In the genomic region with DNA sequence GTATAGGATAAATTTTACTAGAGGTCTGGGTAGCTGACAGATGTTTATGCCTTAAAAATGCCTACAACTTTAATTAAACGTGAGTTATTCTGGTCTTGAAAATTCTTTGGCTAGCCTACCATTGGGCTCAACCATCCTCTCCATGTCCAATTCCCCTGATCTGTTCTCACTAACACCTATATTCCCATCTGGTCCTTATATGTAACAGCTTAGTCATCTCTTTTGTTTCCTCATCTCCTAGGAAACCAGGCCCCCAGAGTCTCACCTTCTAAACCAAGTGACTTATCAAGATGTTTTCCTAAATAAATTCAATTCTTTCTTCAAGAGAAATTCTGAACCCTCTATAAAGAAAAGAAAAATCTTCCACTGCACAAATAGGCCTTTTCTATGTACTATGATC, we compare ENCODE assay signal across 15 cellular contexts.
DNase-seq lines count a peak whose midpoint lies in the region; ATAC-seq and TF ChIP-seq lines count a peak whose summit lies in the region.
"Had no signal": no experiment of that assay in that cellular context is flagged by ENCODE, and none has a peak within 500 bp of the region (broad histone marks: within the 10 kb centered on the region; RNA-seq: fewer than 3 reads in every experiment).

No MANE protein-coding gene starts in this region.

- no peak overlapping the region for H2AFZ ChIP-seq in GM23248
- H2AFZ ChIP-seq in IMR-90 (replicated peaks; ENCODE audit: low read length, poor library complexity): no peak overlapping the region

- H3K4me1 Mint-ChIP-seq in nephron: peaks cover 41% of the 10 kb centered on the region
- H3K4me1 Mint-ChIP-seq: CD8-positive, alpha-beta memory T cell; IgD-negative memory B cell had no signal

- H3K27me3 ChIP-seq in GM23248 (replicated peaks; ENCODE audit: insufficient read depth) (no peaks in the 10 kb centered on the region), IMR-90 (ENCODE audit: control insufficient read depth, insufficient read depth, low read length) (no peaks in the 10 kb centered on the region), breast epithelium (no peaks in the 10 kb centered on the region)
- H3K27me3 ChIP-seq: BLaER1 had no signal

- no peak overlapping the region for H3K4ac ChIP-seq in IMR-90 (ENCODE audit: low read depth, low read length)

- no peak overlapping the region for H3K14ac ChIP-seq in IMR-90 (replicated peaks; ENCODE audit: low read depth, low read length)

- WGBS in GM23248 (ENCODE audit: low coverage in 1 of 2, low lambda C conversion rate in 2 of 2, missing lambda C conversion rate in 2 of 2), 2 experiments: 90 to 91% methylated on average over 1 of the region's 1 CpG
- no CpG with 5 or more reads among the region's 1 CpG for WGBS in IMR-90 (ENCODE audit: extremely low coverage in 2 of 2, insufficient read length in 1 of 2), 2 experiments

- no peak overlapping the region for H3K9ac ChIP-seq in GM23248
- no peak overlapping the region for H3K9ac ChIP-seq in IMR-90 (ENCODE audit: low read depth, low read length)
- H3K9ac ChIP-seq: BLaER1 had no signal

- H2BK20ac ChIP-seq in IMR-90 (ENCODE audit: low read depth, low read length): no peak overlapping the region

- H2BK120ac ChIP-seq in IMR-90 (ENCODE audit: low read depth, low read length): no peak overlapping the region

- no peak overlapping the region for H4K5ac ChIP-seq in IMR-90 (ENCODE audit: low read depth, low read length)

- H3K4me2 ChIP-seq in GM23248 (ENCODE audit: unreplicated experiment) (no peak overlapping the region), IMR-90 (ENCODE audit: low read depth, low read length) (no peak overlapping the region)
- H3K4me2 ChIP-seq: A549, BLaER1 had no signal

- H3F3A ChIP-seq in GM23248 (ENCODE audit: insufficient read depth): no peaks in the 10 kb centered on the region

- H3K27me3 Mint-ChIP-seq in nephron (ENCODE audit: low read depth): peaks cover 11% of the 10 kb centered on the region

- peak overlapping the region in 2 of 3 experiments; percentile 1 to 9 for H3K27ac Mint-ChIP-seq in nephron
- H3K27ac Mint-ChIP-seq: CD8-positive, alpha-beta memory T cell; HFFc6; IgD-negative memory B cell had no signal

- TF ChIP-seq CTCF in IMR-90 (conservative IDR thresholded peaks at IDR 0.05; ENCODE audit: low read depth, low read length) (no peak), cardiac fibroblast (IDR thresholded peaks at IDR 0.05; ENCODE audit: low read depth, low read length) (no peak), nephron (IDR thresholded peaks at IDR 0.05; ENCODE audit: unreplicated experiment in 3 of 3) (no peak), breast epithelium (IDR thresholded peaks at IDR 0.05) (no peak)

- H2BK5ac ChIP-seq in IMR-90 (ENCODE audit: low read depth, low read length, poor library complexity, severe bottlenecking): no peak overlapping the region

- H3K36me3 ChIP-seq in GM23248 (ENCODE audit: low read depth): no peaks in the 10 kb centered on the region
- no peaks in the 10 kb centered on the region for H3K36me3 ChIP-seq in IMR-90 (ENCODE audit: control insufficient read depth, insufficient read depth, low read length)
- no peaks in the 10 kb centered on the region for H3K36me3 ChIP-seq in breast epithelium
- H3K36me3 ChIP-seq: BLaER1, HAP-1 had no signal

- no peak overlapping the region for H4K91ac ChIP-seq in IMR-90 (ENCODE audit: insufficient read depth, low read depth, low read length)

- no peak overlapping the region for H3K23ac ChIP-seq in IMR-90 (ENCODE audit: low read depth, low read length)

- H3K4me3 ChIP-seq in GM23248 (no peak overlapping the region), IMR-90 (ENCODE audit: insufficient read depth, low read depth, low read length) (no peak overlapping the region), cardiac fibroblast (replicated peaks in 1 of 2; ENCODE audit: low read depth in 2 of 2, low read length in 2 of 2) (no peak overlapping the region), breast epithelium (no peak overlapping the region)
- H3K4me3 ChIP-seq: A549, BLaER1, HAP-1 had no signal

- no peak overlapping the region for H2AK9ac ChIP-seq in IMR-90 (replicated peaks; ENCODE audit: low read depth, low read length, poor library complexity)

- H4K20me1 ChIP-seq in GM23248 (ENCODE audit: insufficient read depth) (no peaks in the 10 kb centered on the region), IMR-90 (ENCODE audit: insufficient read depth, low read length) (no peaks in the 10 kb centered on the region)
- H4K20me1 ChIP-seq: BLaER1 had no signal

- no peak for TF ChIP-seq RAD21 in IMR-90 (IDR thresholded peaks at IDR 0.05; ENCODE audit: low read length)

- no peaks in the 10 kb centered on the region for H3K79me1 ChIP-seq in IMR-90 (ENCODE audit: low read depth in 1 of 2, low read length in 2 of 2)

- H3K36me3 Mint-ChIP-seq in nephron (ENCODE audit: low read depth): no peaks in the 10 kb centered on the region
- H3K36me3 Mint-ChIP-seq: CD8-positive, alpha-beta memory T cell; IgD-negative memory B cell had no signal

- no peaks in the 10 kb centered on the region for H3K9me3 Mint-ChIP-seq in nephron
- H3K9me3 Mint-ChIP-seq: CD8-positive, alpha-beta memory T cell; HFFc6; IgD-negative memory B cell had no signal

- H2BK15ac ChIP-seq in IMR-90 (ENCODE audit: low read depth, low read length): no peak overlapping the region

- intact Hi-C loops in IMR-90 (cut with micrococcal nuclease): no loop called here
- intact Hi-C loops in breast epithelium (cut with DNase I; ENCODE audit: low total_unique reads): no loop called here

- ATAC-seq in IMR-90 (ENCODE audit: low read depth) (no peak), HG03354 (IDR thresholded peaks at IDR 0.05; ENCODE audit: poor library complexity, severe bottlenecking, unreplicated experiment) (no peak)
- ATAC-seq: A549 had no signal

- no TSS peak for BruUV-seq in IMR-90 (replicated peaks; lab: Mats Ljungman, UMichigan)

- H3K4me1 ChIP-seq in GM23248 (ENCODE audit: insufficient read depth) (no peaks in the 10 kb centered on the region), IMR-90 (ENCODE audit: control insufficient read depth, insufficient read depth, low read length) (peaks cover 2% of the 10 kb centered on the region; the same call in 1 of the 2 replicates), breast epithelium (no peaks in the 10 kb centered on the region)
- H3K4me1 ChIP-seq: A549, BLaER1, HAP-1 had no signal

- DNase-seq in GM23248 (peak; percentile 35), IMR-90 (peak; percentile 59), cardiac fibroblast (ENCODE audit: low read depth in 2 of 2) (peak; percentile 23 to 43), NCI-H1092 treated with DMSO at 0.1 percent for 48 hours (lab: John Stamatoyannopoulos, UW) (no peak), breast epithelium (ENCODE audit: low spot score in 2 of 2) (no peak)
- DNase-seq: CD8-positive, alpha-beta memory T cell; DMS79; HFFc6; KG1 had no signal

- H3K9me3 ChIP-seq in GM23248 (ENCODE audit: low read depth) (no peaks in the 10 kb centered on the region), IMR-90 (ENCODE audit: control insufficient read depth, insufficient read depth, low read length) (no peaks in the 10 kb centered on the region), breast epithelium (no peaks in the 10 kb centered on the region)
- H3K9me3 ChIP-seq: A549, BLaER1, HAP-1 had no signal

- CTCF ChIA-PET in IMR-90 (lab: Yijun Ruan, JAX): no interaction called here

- H3K4me3 Mint-ChIP-seq in nephron: no peak overlapping the region
- H3K4me3 Mint-ChIP-seq: CD8-positive, alpha-beta memory T cell; HFFc6; IgD-negative memory B cell had no signal

- H2AK5ac ChIP-seq in IMR-90 (ENCODE audit: low read depth, low read length): no peak overlapping the region

- H4K8ac ChIP-seq in IMR-90 (ENCODE audit: low read depth in 2 of 2, low read length in 2 of 2): no peak overlapping the region

- TF ChIP-seq POLR2A in IMR-90 (IDR thresholded peaks at IDR 0.05; ENCODE audit: low read depth, low read length) (no peak), breast epithelium (IDR thresholded peaks at IDR 0.05) (no peak)

- H3K79me2 ChIP-seq in GM23248 (ENCODE audit: insufficient read depth): no peaks in the 10 kb centered on the region

- H3K56ac ChIP-seq in IMR-90 (ENCODE audit: extremely low read depth, insufficient read depth, low read length): no peak overlapping the region

- H3K9me2 ChIP-seq in GM23248 (ENCODE audit: insufficient read depth): no peaks in the 10 kb centered on the region

- no peaks in the 10 kb centered on the region; the same call in 1 of the 2 replicates for H3K9me1 ChIP-seq in IMR-90 (ENCODE audit: insufficient read depth, low read length)

- H3K27ac ChIP-seq in GM23248: no peak overlapping the region
- H3K27ac ChIP-seq in IMR-90 (ENCODE audit: insufficient read depth, low read length): no peak overlapping the region
- no peak overlapping the region for H3K27ac ChIP-seq in breast epithelium
- H3K27ac ChIP-seq: A549, BLaER1 had no signal

- dilution Hi-C loops in IMR-90 (cut with HindIII; ENCODE audit: low sequenced_read_pairs, unreplicated experiment): no loop called here

- POLR2A ChIA-PET in IMR-90 (lab: Charles Lee; ENCODE audit: unreplicated experiment): interaction anchor here (0.7 kb wide), 1 partner anchor 653 kb away, joined by 3 read pairs; no protein-coding TSS in a partner anchor

- in situ Hi-C loops in GM23248 (cut with MboI): no loop called here
- in situ Hi-C loops in IMR-90 (cut with MboI; ENCODE audit: low sequenced_read_pairs): no loop called here

- H3K18ac ChIP-seq in IMR-90 (ENCODE audit: low read depth, low read length): no peak overlapping the region

TF ChIP-seq in IMR-90, 13 proteins besides CTCF, POLR2A, EP300 and RAD21:
- TF ChIP-seq SMC3 (IDR thresholded peaks at IDR 0.05; ENCODE audit: low read depth, low read length) (no peak), CEBPB (IDR thresholded peaks at IDR 0.05; ENCODE audit: low read depth, low read length) (no peak), MAFK (IDR thresholded peaks at IDR 0.05; ENCODE audit: low read depth, low read length) (no peak)
- TF ChIP-seq, protein P1, sequence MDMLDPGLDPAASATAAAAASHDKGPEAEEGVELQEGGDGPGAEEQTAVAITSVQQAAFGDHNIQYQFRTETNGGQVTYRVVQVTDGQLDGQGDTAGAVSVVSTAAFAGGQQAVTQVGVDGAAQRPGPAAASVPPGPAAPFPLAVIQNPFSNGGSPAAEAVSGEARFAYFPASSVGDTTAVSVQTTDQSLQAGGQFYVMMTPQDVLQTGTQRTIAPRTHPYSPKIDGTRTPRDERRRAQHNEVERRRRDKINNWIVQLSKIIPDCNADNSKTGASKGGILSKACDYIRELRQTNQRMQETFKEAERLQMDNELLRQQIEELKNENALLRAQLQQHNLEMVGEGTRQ (IDR thresholded peaks at IDR 0.05; ENCODE audit: low read depth, low read length): no peak
- TF ChIP-seq, protein P2, sequence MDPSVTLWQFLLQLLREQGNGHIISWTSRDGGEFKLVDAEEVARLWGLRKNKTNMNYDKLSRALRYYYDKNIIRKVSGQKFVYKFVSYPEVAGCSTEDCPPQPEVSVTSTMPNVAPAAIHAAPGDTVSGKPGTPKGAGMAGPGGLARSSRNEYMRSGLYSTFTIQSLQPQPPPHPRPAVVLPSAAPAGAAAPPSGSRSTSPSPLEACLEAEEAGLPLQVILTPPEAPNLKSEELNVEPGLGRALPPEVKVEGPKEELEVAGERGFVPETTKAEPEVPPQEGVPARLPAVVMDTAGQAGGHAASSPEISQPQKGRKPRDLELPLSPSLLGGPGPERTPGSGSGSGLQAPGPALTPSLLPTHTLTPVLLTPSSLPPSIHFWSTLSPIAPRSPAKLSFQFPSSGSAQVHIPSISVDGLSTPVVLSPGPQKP (IDR thresholded peaks at IDR 0.05; ENCODE audit: borderline replicate concordance, low read depth, low read length): no peak

Comparison
In these comparisons a context has a peak if more than half of its experiments do, and no peak if none do; other contexts are left out.
1. DNase-seq: peak in GM23248 (single experiment), IMR-90 (single experiment) and cardiac fibroblast (2 of 2); none in NCI-H1092 treated with DMSO at 0.1 percent for 48 hours (single experiment) and breast epithelium (0 of 2).